8 cellular contexts compared by ENCODE assay signal in genomic region chr10:48444266-48444665, GRCh38.
DNase-seq lines count a peak whose midpoint lies in the region; ATAC-seq and TF ChIP-seq lines count a peak whose summit lies in the region.

No MANE protein-coding gene starts in this region.

- H3K79me2 ChIP-seq in DND-41 (ENCODE audit: insufficient read depth, low read length): no peaks in the 10 kb centered on the region

- H3K4me3 Mint-ChIP-seq in activated CD4-positive, alpha-beta T cell treated with anti-CD3 and anti-CD28 coated beads, Interleukin-2, amount 10 ng/mL, durations not matched to agents 24 days and 14 days: no peak overlapping the region

- no peaks in the 10 kb centered on the region for H3K27me3 ChIP-seq in DND-41 (ENCODE audit: insufficient read depth, low read length, poor library complexity)
- no peaks in the 10 kb centered on the region for H3K27me3 ChIP-seq in kidney epithelial cell (ENCODE audit: control insufficient read depth, insufficient read depth, low read length)

- no peak overlapping the region for H3K27ac ChIP-seq in DND-41 (ENCODE audit: low read length)
- no peak overlapping the region for H3K27ac ChIP-seq in coronary artery

- H3K9me3 ChIP-seq in DND-41 (ENCODE audit: insufficient read depth, low read length, severe bottlenecking): no peaks in the 10 kb centered on the region

- H3K9ac ChIP-seq in DND-41 (ENCODE audit: low read depth, low read length): no peak overlapping the region

- no peaks in the 10 kb centered on the region for H3K4me1 ChIP-seq in DND-41 (ENCODE audit: insufficient read depth, low read length)

- TF ChIP-seq CTCF in DND-41 (IDR thresholded peaks at IDR 0.05; ENCODE audit: borderline replicate concordance, extremely low read depth, low read length, poor library complexity, severe bottlenecking) (peak; percentile 37), WI38 (IDR thresholded peaks at IDR 0.05; ENCODE audit: low read depth, low read length) (0 out of 2 replicates have a peak, but pooled peaks have one; percentile 11), kidney epithelial cell (IDR thresholded peaks at IDR 0.05; ENCODE audit: insufficient read depth, low read length, poor library complexity, severe bottlenecking) (peak; percentile 36), coronary artery (IDR thresholded peaks at IDR 0.05) (no peak)

- peak; percentile 4 for DNase-seq in DND-41
- peak; percentile 57 for DNase-seq in M059J (ENCODE audit: low read depth)
- DNase-seq in kidney epithelial cell (ENCODE audit: low read depth): no peak
- no peak for DNase-seq in coronary artery (ENCODE audit: low spot score)
- DNase-seq in activated CD4-positive, alpha-beta T cell treated with anti-CD3 and anti-CD28 coated beads, Interleukin-2, amount 10 ng/mL, durations not matched to agents 24 days and 14 days: no peak

- H4K20me1 ChIP-seq in DND-41 (ENCODE audit: insufficient read depth, low read length): no peaks in the 10 kb centered on the region

- H3K27ac Mint-ChIP-seq in activated CD4-positive, alpha-beta T cell treated with anti-CD3 and anti-CD28 coated beads, Interleukin-2, amount 10 ng/mL, durations not matched to agents 24 days and 14 days: no peak overlapping the region

- H3K4me3 ChIP-seq in DND-41 (ENCODE audit: low read depth in 1 of 2, low read length in 2 of 2): no peak overlapping the region
- H3K4me3 ChIP-seq in WI38 (ENCODE audit: low read depth, low read length): no peak overlapping the region
- no peak overlapping the region for H3K4me3 ChIP-seq in kidney epithelial cell (ENCODE audit: low read depth, low read length)
- no peak overlapping the region for H3K4me3 ChIP-seq in coronary artery

- H3K36me3 ChIP-seq in DND-41 (ENCODE audit: insufficient read depth, low read length): no peaks in the 10 kb centered on the region
- no peaks in the 10 kb centered on the region for H3K36me3 ChIP-seq in kidney epithelial cell (ENCODE audit: control insufficient read depth, insufficient read depth, low read length)

- ATAC-seq in DND-41 (ENCODE audit: insufficient read depth, low read depth) (no peak), GM21619 (IDR thresholded peaks at IDR 0.05; ENCODE audit: unreplicated experiment) (no peak), GM18519 (IDR thresholded peaks at IDR 0.05; ENCODE audit: low FRiP score, unreplicated experiment) (no peak)

- H2AFZ ChIP-seq in DND-41 (ENCODE audit: low read depth, low read length): no peak overlapping the region

- no peaks in the 10 kb centered on the region for H3K9me3 Mint-ChIP-seq in activated CD4-positive, alpha-beta T cell treated with anti-CD3 and anti-CD28 coated beads, Interleukin-2, amount 10 ng/mL, durations not matched to agents 24 days and 14 days

- no peaks in the 10 kb centered on the region for H3K4me1 Mint-ChIP-seq in activated CD4-positive, alpha-beta T cell treated with anti-CD3 and anti-CD28 coated beads, Interleukin-2, amount 10 ng/mL, durations not matched to agents 24 days and 14 days

- no peaks in the 10 kb centered on the region for H3K36me3 Mint-ChIP-seq in activated CD4-positive, alpha-beta T cell treated with anti-CD3 and anti-CD28 coated beads, Interleukin-2, amount 10 ng/mL, durations not matched to agents 24 days and 14 days (ENCODE audit: low read depth)

- no peaks in the 10 kb centered on the region for H3K27me3 Mint-ChIP-seq in activated CD4-positive, alpha-beta T cell treated with anti-CD3 and anti-CD28 coated beads, Interleukin-2, amount 10 ng/mL, durations not matched to agents 24 days and 14 days

- intact Hi-C loops in activated CD4-positive, alpha-beta T cell treated with anti-CD3 and anti-CD28 coated beads, Interleukin-2, amount 10 ng/mL, durations not matched to agents 24 days and 14 days (cut with micrococcal nuclease): no loop called here

- H3K4me2 ChIP-seq in DND-41 (ENCODE audit: insufficient read depth, low read length): no peak overlapping the region

Comparison
In these comparisons a context has a peak if more than half of its experiments do, and no peak if none do; other contexts are left out.
1. DNase-seq: peak in DND-41 (single experiment) and M059J (single experiment); none in kidney epithelial cell (single experiment), coronary artery (single experiment) and activated CD4-positive, alpha-beta T cell treated with anti-CD3 and anti-CD28 coated beads, Interleukin-2, amount 10 ng/mL, durations not matched to agents 24 days and 14 days (single experiment).